12 cellular contexts compared by ENCODE assay signal in genomic region chr20:1323256-1323655, GRCh38. TPM values are rescaled to one million over a fixed set of nuclear protein-coding genes. Genes with fewer than 3 reads are reported as not detected.
DNase-seq lines count a peak whose midpoint lies in the region; ATAC-seq and TF ChIP-seq lines count a peak whose summit lies in the region.
"Had no signal": no experiment of that assay in that cellular context is flagged by ENCODE, and none has a peak within 500 bp of the region (broad histone marks: within the 10 kb centered on the region; RNA-seq: fewer than 3 reads in every experiment).

No MANE protein-coding gene starts in this region.

- peak overlapping the region; percentile 58 for H3K27ac Mint-ChIP-seq in memory B cell
- H3K27ac Mint-ChIP-seq in activated T-helper 1 cell treated with anti-CD3 and anti-CD28 coated beads, Interleukin-12 subunit alpha, Interleukin-12 subunit beta, Interleukin-2, Interleukin-4 antibody, amounts not matched to agents 30 ng/mL and 10 ng/mL and 1 ng/mL, durations not matched to agents 14 hours and 24 hours and 36 hours: no peak overlapping the region

- intact Hi-C loops in activated T-helper 1 cell treated with anti-CD3 and anti-CD28 coated beads, Interleukin-12 subunit alpha, Interleukin-12 subunit beta, Interleukin-2, Interleukin-4 antibody, amounts not matched to agents 30 ng/mL and 10 ng/mL and 1 ng/mL, durations not matched to agents 14 hours and 24 hours and 36 hours (cut with micrococcal nuclease): no loop called here

- H3K9me3 ChIP-seq in suprapubic skin: no peaks in the 10 kb centered on the region
- H3K9me3 ChIP-seq: ovary, SJCRH30 had no signal

- no peaks in the 10 kb centered on the region for H3K27me3 Mint-ChIP-seq in memory B cell
- H3K27me3 Mint-ChIP-seq in activated T-helper 1 cell treated with anti-CD3 and anti-CD28 coated beads, Interleukin-12 subunit alpha, Interleukin-12 subunit beta, Interleukin-2, Interleukin-4 antibody, amounts not matched to agents 30 ng/mL and 10 ng/mL and 1 ng/mL, durations not matched to agents 14 hours and 24 hours and 36 hours (ENCODE audit: insufficient read depth): peaks cover 6% of the 10 kb centered on the region

- no peak for TF ChIP-seq EP300 in suprapubic skin (IDR thresholded peaks at IDR 0.05)

- H3K4me3 ChIP-seq in suprapubic skin: no peak overlapping the region
- H3K4me3 ChIP-seq: ovary, SJCRH30 had no signal

- H3K27me3 ChIP-seq in suprapubic skin: no peaks in the 10 kb centered on the region
- H3K27me3 ChIP-seq: ovary, SJCRH30 had no signal

- peak; percentile 9 for DNase-seq in activated T-cell treated with anti-CD3 and anti-CD28 coated beads, Interleukin-2, amount 50 U/mL, for 1 hour
- DNase-seq in activated T-cell treated with anti-CD3 and anti-CD28 coated beads, Interleukin-2, amount 50 U/mL, for 48 hours: no peak
- DNase-seq in dermis blood vessel endothelial cell: peak; percentile 58
- DNase-seq in memory B cell (ENCODE audit: low spot score in 2 of 2): no peak
- peak; percentile 49 to 54 for DNase-seq in suprapubic skin (ENCODE audit: low spot score in 2 of 2)
- no peak for DNase-seq in activated T-helper 1 cell treated with anti-CD3 and anti-CD28 coated beads, Interleukin-12 subunit alpha, Interleukin-12 subunit beta, Interleukin-2, Interleukin-4 antibody, amounts not matched to agents 30 ng/mL and 10 ng/mL and 1 ng/mL, durations not matched to agents 14 hours and 24 hours and 36 hours (ENCODE audit: low spot score)
- no peak for DNase-seq in DMS53 (lab: John Stamatoyannopoulos, UW)
- no peak for DNase-seq in NCI-H128 (lab: John Stamatoyannopoulos, UW; ENCODE audit: unreplicated experiment)
- DNase-seq: ACHN; activated CD4-positive, alpha-beta T cell treated with anti-CD3 and anti-CD28 coated beads, Interleukin-2, amount 50 U/mL, for 48 hours had no signal

- no peak overlapping the region for H3K4me3 Mint-ChIP-seq in memory B cell
- no peak overlapping the region for H3K4me3 Mint-ChIP-seq in activated T-helper 1 cell treated with anti-CD3 and anti-CD28 coated beads, Interleukin-12 subunit alpha, Interleukin-12 subunit beta, Interleukin-2, Interleukin-4 antibody, amounts not matched to agents 30 ng/mL and 10 ng/mL and 1 ng/mL, durations not matched to agents 14 hours and 24 hours and 36 hours

- WGBS in suprapubic skin: 65% methylated on average over 6 of the region's 6 CpGs

- H3K36me3 ChIP-seq in suprapubic skin: no peaks in the 10 kb centered on the region
- H3K36me3 ChIP-seq: ovary, SJCRH30 had no signal

- no peak for TF ChIP-seq POLR2A in suprapubic skin (IDR thresholded peaks at IDR 0.05)

- H3K4me1 Mint-ChIP-seq in memory B cell: peaks cover 9% of the 10 kb centered on the region
- peaks cover 7% of the 10 kb centered on the region for H3K4me1 Mint-ChIP-seq in activated T-helper 1 cell treated with anti-CD3 and anti-CD28 coated beads, Interleukin-12 subunit alpha, Interleukin-12 subunit beta, Interleukin-2, Interleukin-4 antibody, amounts not matched to agents 30 ng/mL and 10 ng/mL and 1 ng/mL, durations not matched to agents 14 hours and 24 hours and 36 hours (ENCODE audit: low read depth)

- no peak for TF ChIP-seq CTCF in suprapubic skin (IDR thresholded peaks at IDR 0.05)

- H3K9me3 Mint-ChIP-seq in memory B cell: no peaks in the 10 kb centered on the region
- H3K9me3 Mint-ChIP-seq in activated T-helper 1 cell treated with anti-CD3 and anti-CD28 coated beads, Interleukin-12 subunit alpha, Interleukin-12 subunit beta, Interleukin-2, Interleukin-4 antibody, amounts not matched to agents 30 ng/mL and 10 ng/mL and 1 ng/mL, durations not matched to agents 14 hours and 24 hours and 36 hours: peaks cover 4% of the 10 kb centered on the region

- peaks cover 52% of the 10 kb centered on the region for H3K4me1 ChIP-seq in suprapubic skin

- H3K27ac ChIP-seq in suprapubic skin: peak overlapping the region; percentile 66
- H3K27ac ChIP-seq: SJCRH30 had no signal

- ATAC-seq in memory B cell (ENCODE audit: low read depth): no peak

- H3K36me3 Mint-ChIP-seq in memory B cell: no peaks in the 10 kb centered on the region
- H3K36me3 Mint-ChIP-seq in activated T-helper 1 cell treated with anti-CD3 and anti-CD28 coated beads, Interleukin-12 subunit alpha, Interleukin-12 subunit beta, Interleukin-2, Interleukin-4 antibody, amounts not matched to agents 30 ng/mL and 10 ng/mL and 1 ng/mL, durations not matched to agents 14 hours and 24 hours and 36 hours (ENCODE audit: low read depth): no peaks in the 10 kb centered on the region

RNA-seq across cellular contexts. Expression of gene SDCBP2, which starts 5.7 kb away (rescaled TPM):
- total RNA-seq in dermis blood vessel endothelial cell: 4.6 and 6.0 TPM in 2 replicates
- 100 to 1,000 TPM in 3 of 4 donors, 10 to 100 TPM in 1; 74.4 to 143 (median 115) TPM for total RNA-seq in suprapubic skin
- 2.2 and 2.6 TPM in 2 replicates for total RNA-seq in activated T-helper 1 cell treated with anti-CD3 and anti-CD28 coated beads, Interleukin-12 subunit alpha, Interleukin-12 subunit beta, Interleukin-2, Interleukin-4 antibody, amounts not matched to agents 30 ng/mL and 10 ng/mL and 1 ng/mL, durations not matched to agents 14 hours and 24 hours and 36 hours

RNA-seq across cellular contexts. Expression of gene SNPH, which starts 57.2 kb away (rescaled TPM):
- total RNA-seq in dermis blood vessel endothelial cell (6.2 and 6.3 TPM in 2 replicates), suprapubic skin (1 to 10 TPM in 3 of 4 donors, under 1 TPM in 1; 0.89 to 3.8 (median 2.5) TPM)
- total RNA-seq in activated T-helper 1 cell treated with anti-CD3 and anti-CD28 coated beads, Interleukin-12 subunit alpha, Interleukin-12 subunit beta, Interleukin-2, Interleukin-4 antibody, amounts not matched to agents 30 ng/mL and 10 ng/mL and 1 ng/mL, durations not matched to agents 14 hours and 24 hours and 36 hours: 2.1 and 2.5 TPM in 2 replicates

Comparison
In these comparisons a context has a peak if more than half of its experiments do, and no peak if none do; other contexts are left out.
1. DNase-seq: peak in activated T-cell treated with anti-CD3 and anti-CD28 coated beads, Interleukin-2, amount 50 U/mL, for 1 hour (single experiment), dermis blood vessel endothelial cell (single experiment) and suprapubic skin (2 of 2); none in activated T-cell treated with anti-CD3 and anti-CD28 coated beads, Interleukin-2, amount 50 U/mL, for 48 hours (0 of 2), memory B cell (0 of 2), activated T-helper 1 cell treated with anti-CD3 and anti-CD28 coated beads, Interleukin-12 subunit alpha, Interleukin-12 subunit beta, Interleukin-2, Interleukin-4 antibody, amounts not matched to agents 30 ng/mL and 10 ng/mL and 1 ng/mL, durations not matched to agents 14 hours and 24 hours and 36 hours (single experiment), DMS53 (single experiment) and NCI-H128 (single experiment).
2. RNA of gene SDCBP2, which starts 5.7 kb away (total RNA-seq): 74.4 to 143 TPM in suprapubic skin; 4.6 to 6.0 TPM in dermis blood vessel endothelial cell and 2.2 to 2.6 TPM in activated T-helper 1 cell treated with anti-CD3 and anti-CD28 coated beads, Interleukin-12 subunit alpha, Interleukin-12 subunit beta, Interleukin-2, Interleukin-4 antibody, amounts not matched to agents 30 ng/mL and 10 ng/mL and 1 ng/mL, durations not matched to agents 14 hours and 24 hours and 36 hours; every median in the first group is over 10 times any median in the second.